In the genomic region with DNA sequence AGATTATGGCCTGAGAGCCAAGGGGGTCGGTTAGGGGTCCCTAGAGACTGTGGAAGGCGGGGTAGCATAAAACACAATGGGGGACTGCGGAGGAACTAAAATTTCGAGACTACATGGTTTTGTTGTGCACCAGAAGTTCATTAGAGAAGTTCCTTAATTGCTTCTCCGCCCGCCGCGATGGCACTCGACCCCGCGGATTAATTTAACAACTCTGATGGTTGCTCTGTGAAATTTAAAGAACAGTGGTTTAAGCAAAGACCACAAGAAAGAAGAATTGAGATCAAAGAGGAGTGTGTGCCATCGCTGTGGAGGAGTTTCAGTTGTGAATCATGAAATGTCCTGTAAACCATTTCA, we compare ENCODE assay signal across 10 cellular contexts. TPM values are rescaled to one million over a fixed set of nuclear protein-coding genes. Genes with fewer than 3 reads are reported as not detected.
DNase-seq lines count a peak whose midpoint lies in the region; FAIRE-seq and TF ChIP-seq lines count a peak whose summit lies in the region.
"Had no signal": no experiment of that assay in that cellular context is flagged by ENCODE, and none has a peak within 500 bp of the region (broad histone marks: within the 10 kb centered on the region; RNA-seq: fewer than 3 reads in every experiment).

No MANE protein-coding gene starts in this region.

- H3K27me3 ChIP-seq in astrocyte (ENCODE audit: insufficient read depth, low read length) (peaks cover 24% of the 10 kb centered on the region), ovary (no peaks in the 10 kb centered on the region)

- H3K9me3 ChIP-seq in astrocyte (ENCODE audit: insufficient read depth, low read depth, low read length) (no peaks in the 10 kb centered on the region), ovary (no peaks in the 10 kb centered on the region)

- no peaks in the 10 kb centered on the region for H3K79me2 ChIP-seq in astrocyte (ENCODE audit: insufficient read depth, low read length)

- H3K27ac ChIP-seq in astrocyte (ENCODE audit: low read depth, low read length) (no peak overlapping the region), ovary (no peak overlapping the region)

- H3K27ac Mint-ChIP-seq in Calu3 (ENCODE audit: unreplicated experiment): peak overlapping the region; percentile 68
- no peak overlapping the region for H3K27ac Mint-ChIP-seq in astrocyte (ENCODE audit: unreplicated experiment)

- H3K4me3 ChIP-seq in astrocyte (ENCODE audit: insufficient read depth, low read depth, low read length) (no peak overlapping the region), ovary (peak overlapping the region; percentile 44)

- peaks cover 4% of the 10 kb centered on the region for H3K4me1 ChIP-seq in astrocyte (ENCODE audit: insufficient read depth, low read length)
- H3K4me1 ChIP-seq in ovary (ENCODE audit: insufficient read depth): peaks cover 5% of the 10 kb centered on the region

- H3K36me3 ChIP-seq in astrocyte (ENCODE audit: insufficient read depth, low read length) (no peaks in the 10 kb centered on the region), ovary (no peaks in the 10 kb centered on the region)

- no peaks in the 10 kb centered on the region for H4K20me1 ChIP-seq in astrocyte (ENCODE audit: insufficient read depth, low read length)

- H3K4me3 Mint-ChIP-seq in Calu3 (ENCODE audit: low read depth, unreplicated experiment): peak overlapping the region; percentile 93
- peak overlapping the region; percentile 67 for H3K4me3 Mint-ChIP-seq in astrocyte (ENCODE audit: unreplicated experiment)

- H3K36me3 Mint-ChIP-seq in Calu3 (ENCODE audit: insufficient read depth, unreplicated experiment): peaks cover 25% of the 10 kb centered on the region
- H3K36me3 Mint-ChIP-seq in astrocyte (ENCODE audit: low read depth, unreplicated experiment): peaks cover 2% of the 10 kb centered on the region

- CTCF ChIA-PET in Calu3 (lab: Charles Lee): interaction anchor here (1.0 to 5.1 kb wide), 2 partner anchors 88 to 95 kb away, joined by 3 to 42 read pairs; no protein-coding TSS in a partner anchor

- H3K4me2 ChIP-seq in astrocyte (ENCODE audit: low read length): no peak overlapping the region

- H2AFZ ChIP-seq in astrocyte (ENCODE audit: low read depth, low read length): no peak overlapping the region

- H3K4me1 Mint-ChIP-seq in Calu3 (ENCODE audit: low read depth, unreplicated experiment) (peaks cover 19% of the 10 kb centered on the region), astrocyte (ENCODE audit: low read depth, unreplicated experiment) (peaks cover 21% of the 10 kb centered on the region)

- WGBS in ovary, 3 donors: 46 to 49% (median 48%) methylated on average over 12 of the region's 12 CpGs

- intact Hi-C loops in Calu3 (cut with micrococcal nuclease; ENCODE audit: unreplicated experiment) (loop anchor here (5.0 kb wide), 1 partner anchor 52 kb away; no protein-coding TSS in a partner anchor), ovary (cut with DNase I) (loop anchor here in 3 of 4 donors (5.0 to 10.0 kb wide), 2 partner anchors 92 to 94 kb away; no protein-coding TSS in a partner anchor)

- FAIRE-seq in astrocyte (lab: Jason Lieb, UNC): no peak
- FAIRE-seq: kidney had no signal

- no peak for TF ChIP-seq POLR2A in ovary (IDR thresholded peaks at IDR 0.05)

- no peak for TF ChIP-seq EP300 in ovary (IDR thresholded peaks at IDR 0.05)

- TF ChIP-seq CTCF in Calu3 (IDR thresholded peaks at IDR 0.05; ENCODE audit: unreplicated experiment) (no peak), astrocyte (IDR thresholded peaks at IDR 0.05; ENCODE audit: insufficient read depth, low read depth, low read length) (no peak), ovary (IDR thresholded peaks at IDR 0.05) (no peak)

- DNase-seq in Calu3 (no peak), MV-4-11 (lab: John Stamatoyannopoulos, UW) (peak; percentile 88), astrocyte (ENCODE audit: low read depth) (no peak), ovary (no peak), putamen (ENCODE audit: low spot score) (no peak), NCI-H128 (lab: John Stamatoyannopoulos, UW; ENCODE audit: unreplicated experiment) (no peak), 8988T (no peak), NK-92 (lab: John Stamatoyannopoulos, UW; ENCODE audit: unreplicated experiment) (no peak)
- DNase-seq: NCI-H1436 treated with DMSO at 0.1 percent for 48 hours had no signal

- H3K9ac ChIP-seq in astrocyte (ENCODE audit: low read length): no peak overlapping the region

- H3K27me3 Mint-ChIP-seq in Calu3 (ENCODE audit: unreplicated experiment) (no peaks in the 10 kb centered on the region), astrocyte (ENCODE audit: low read depth, unreplicated experiment) (peaks cover 3% of the 10 kb centered on the region)

- BruUV-seq in Calu3 (replicated peaks; lab: Mats Ljungman, UMichigan): no TSS peak

- H3K9me3 Mint-ChIP-seq in Calu3 (ENCODE audit: low read depth, unreplicated experiment) (no peaks in the 10 kb centered on the region), astrocyte (ENCODE audit: unreplicated experiment) (no peaks in the 10 kb centered on the region)

RNA-seq across cellular contexts. Expression of a gene that starts 1.4 kb away (rescaled TPM):
- 33.2 and 43.9 TPM in 2 replicates for total RNA-seq in Calu3 (2022)
- 8.9 and 12.4 TPM in 2 replicates for total RNA-seq in astrocyte
- total RNA-seq in ovary: 10 to 100 TPM in 1 of 7 donors, 1 to 10 TPM in 6; 2.0 to 17.7 (median 5.1) TPM
- polyA plus RNA-seq in ovary: 1 to 10 TPM; 2.3 to 3.1 TPM
